ENCODE assay signal across 19 cellular contexts in the genomic region with DNA sequence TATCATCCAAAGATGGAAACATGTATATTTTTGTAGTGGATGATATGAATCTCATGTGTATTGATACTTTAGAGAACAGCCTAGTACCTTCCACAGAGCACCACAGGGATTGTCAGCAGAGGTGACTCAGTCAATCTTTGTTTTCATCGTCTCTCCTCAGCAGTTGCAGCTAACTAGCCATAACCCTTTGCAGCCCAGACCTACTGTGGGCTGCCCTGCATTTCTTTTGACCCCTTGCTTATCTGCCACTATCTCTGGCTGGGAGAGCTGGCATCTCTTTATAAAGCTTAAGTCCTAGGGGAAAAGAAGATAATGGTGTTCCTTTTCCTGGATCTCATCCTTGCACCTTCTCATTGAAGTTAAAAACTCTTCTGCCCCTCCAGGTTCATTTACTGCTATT. TPM values are rescaled to one million over a fixed set of nuclear protein-coding genes. Genes with fewer than 3 reads are reported as not detected.
DNase-seq lines count a peak whose midpoint lies in the region; ATAC-seq and TF ChIP-seq lines count a peak whose summit lies in the region.
"Had no signal": no experiment of that assay in that cellular context is flagged by ENCODE, and none has a peak within 500 bp of the region (broad histone marks: within the 10 kb centered on the region; RNA-seq: fewer than 3 reads in every experiment).

No MANE protein-coding gene starts in this region.

- no peak overlapping the region for H3K4me3 ChIP-seq in KMS-11 (IDR thresholded peaks at IDR 0.05; ENCODE audit: insufficient read depth, low read depth, low read length)
- H3K4me3 ChIP-seq in brain microvascular endothelial cell (ENCODE audit: low read depth, low read length): no peak overlapping the region
- no peak overlapping the region for H3K4me3 ChIP-seq in mesenchymal stem cell (ENCODE audit: insufficient read depth in 1 of 2, low read depth in 1 of 2, low read length in 2 of 2)
- H3K4me3 ChIP-seq: A549, GM23248, MG63 had no signal

- H3K79me2 ChIP-seq in KMS-11 (ENCODE audit: insufficient read depth, low read depth): no peaks in the 10 kb centered on the region

- H4K20me1 ChIP-seq in KMS-11 (ENCODE audit: insufficient read depth): no peaks in the 10 kb centered on the region

- H3K4me2 ChIP-seq in KMS-11 (no peak overlapping the region; the same call in 1 of the 2 replicates), mesenchymal stem cell (ENCODE audit: low read length, poor library complexity, severe bottlenecking) (no peak overlapping the region)
- H3K4me2 ChIP-seq: A549 had no signal

- in situ Hi-C loops in brain microvascular endothelial cell (cut with HindIII; ENCODE audit: low pct_ligation_motif_present, low sequenced_read_pairs): no loop called here

- no peak overlapping the region for H4K91ac ChIP-seq in mesenchymal stem cell (ENCODE audit: low read length)

- 23% methylated on average over 1 of the region's 1 CpG for WGBS in mesenchymal stem cell

- H3K27ac ChIP-seq in KMS-11 (peak overlapping the region; percentile 94; the same call in 1 of the 2 replicates), brain microvascular endothelial cell (no peak overlapping the region), mesenchymal stem cell (ENCODE audit: low read length, poor library complexity, severe bottlenecking) (no peak overlapping the region)
- H3K27ac ChIP-seq: A549, GM23248, HL-60 had no signal

- no peak for TF ChIP-seq CTCF in Calu3 (IDR thresholded peaks at IDR 0.05; ENCODE audit: unreplicated experiment)
- TF ChIP-seq CTCF in KMS-11 (conservative IDR thresholded peaks at IDR 0.05; ENCODE audit: low read depth, low read length): no peak
- TF ChIP-seq CTCF in brain microvascular endothelial cell (IDR thresholded peaks at IDR 0.05; ENCODE audit: low read depth, low read length, missing control alignments): no peak

- no peak overlapping the region for H2AK5ac ChIP-seq in mesenchymal stem cell (ENCODE audit: low read length, severe bottlenecking)

- intact Hi-C loops in Calu3 (cut with micrococcal nuclease; ENCODE audit: unreplicated experiment): no loop called here

- no peak overlapping the region for H3K4me3 Mint-ChIP-seq in Calu3 (ENCODE audit: low read depth, unreplicated experiment)
- H3K4me3 Mint-ChIP-seq: CD14-positive monocyte had no signal

- H2BK5ac ChIP-seq in mesenchymal stem cell (ENCODE audit: low read depth, low read length, poor library complexity, severe bottlenecking): no peak overlapping the region

- no peak overlapping the region for H2BK15ac ChIP-seq in mesenchymal stem cell (ENCODE audit: low read depth, poor library complexity, severe bottlenecking)

- H3K36me3 ChIP-seq in KMS-11 (ENCODE audit: insufficient read depth) (no peaks in the 10 kb centered on the region), brain microvascular endothelial cell (replicated peaks) (peaks cover 11% of the 10 kb centered on the region), mesenchymal stem cell (ENCODE audit: control insufficient read depth in 1 of 2, insufficient read depth in 2 of 2, low read depth in 1 of 2, low read length in 2 of 2) (peaks cover 6 to 32% of the 10 kb centered on the region in 2 experiments)

- no peaks in the 10 kb centered on the region for H3K27me3 Mint-ChIP-seq in Calu3 (ENCODE audit: unreplicated experiment)

- H3K36me3 Mint-ChIP-seq in Calu3 (ENCODE audit: insufficient read depth, unreplicated experiment): peaks cover 64% of the 10 kb centered on the region

- BruUV-seq in Calu3 (replicated peaks; lab: Mats Ljungman, UMichigan): no TSS peak

- CTCF ChIA-PET in Calu3 (lab: Charles Lee): interaction anchor here (0.6 kb wide), 1 partner anchor 275 kb away, joined by 3 read pairs; no protein-coding TSS in a partner anchor

- H2BK12ac ChIP-seq in mesenchymal stem cell (ENCODE audit: low read length in 2 of 2): no peak overlapping the region

- H4K8ac ChIP-seq in mesenchymal stem cell (ENCODE audit: low read length): no peak overlapping the region

- H3K18ac ChIP-seq in mesenchymal stem cell (ENCODE audit: low read depth in 1 of 2, low read length in 2 of 2): no peak overlapping the region

- ATAC-seq in HG03439 (IDR thresholded peaks at IDR 0.05; ENCODE audit: unreplicated experiment): no peak
- no peak for ATAC-seq in GM18498 (IDR thresholded peaks at IDR 0.05; ENCODE audit: unreplicated experiment)

- H3K9me3 ChIP-seq in mesenchymal stem cell (ENCODE audit: control insufficient read depth, low read length): no peaks in the 10 kb centered on the region
- H3K9me3 ChIP-seq: A549, Caco-2, MG63 had no signal

- H3K27me3 ChIP-seq in KMS-11 (ENCODE audit: insufficient read depth, low read depth): no peaks in the 10 kb centered on the region
- H3K27me3 ChIP-seq in brain microvascular endothelial cell (replicated peaks): no peaks in the 10 kb centered on the region
- H3K27me3 ChIP-seq in mesenchymal stem cell (ENCODE audit: control insufficient read depth in 1 of 2, insufficient read depth in 1 of 2, low read length in 2 of 2): no peaks in the 10 kb centered on the region
- H3K27me3 ChIP-seq: MG63 had no signal

- no peak overlapping the region for H2AFZ ChIP-seq in KMS-11 (ENCODE audit: low read depth)
- H2AFZ ChIP-seq in mesenchymal stem cell (ENCODE audit: low read depth, low read length): no peak overlapping the region
- H2AFZ ChIP-seq: GM23248 had no signal

- no peak overlapping the region for H3K23ac ChIP-seq in mesenchymal stem cell (ENCODE audit: low read length in 2 of 2)

- H3K27ac Mint-ChIP-seq in Calu3 (ENCODE audit: unreplicated experiment): peak overlapping the region; percentile 51

- no peak overlapping the region for H3K14ac ChIP-seq in mesenchymal stem cell (ENCODE audit: low read length in 2 of 2)

- DNase-seq in Calu3: no peak
- peak; percentile 4 for DNase-seq in brain microvascular endothelial cell
- peak; percentile 15 for DNase-seq in mesenchymal stem cell
- no peak for DNase-seq in dermis blood vessel endothelial cell
- no peak for DNase-seq in stimulated activated CD4-positive, alpha-beta T cell treated with anti-CD3 and anti-CD28 coated beads, Interleukin-12 subunit alpha, Interleukin-12 subunit beta, amount 100 ng/mL, for 4 hours
- DNase-seq: Caco-2, GM23248, MG63, NCI-H1105 treated with DMSO at 0.1 percent for 48 hours, NCI-H1930, NCI-H2171 treated with DMSO at 0.1 percent for 48 hours, NCI-H510A, SIG-M5 had no signal

- H3K9ac ChIP-seq in KMS-11: no peak overlapping the region
- H3K9ac ChIP-seq in mesenchymal stem cell (ENCODE audit: low read length): no peak overlapping the region
- H3K9ac ChIP-seq: GM23248 had no signal

- H3K4me1 Mint-ChIP-seq in Calu3 (ENCODE audit: low read depth, unreplicated experiment): no peaks in the 10 kb centered on the region
- H3K4me1 Mint-ChIP-seq: CD14-positive monocyte had no signal

- H2BK120ac ChIP-seq in mesenchymal stem cell (ENCODE audit: low read depth, low read length): no peak overlapping the region

- no peak overlapping the region for H3K4ac ChIP-seq in mesenchymal stem cell (ENCODE audit: low read depth in 1 of 2, low read length in 2 of 2)

- H3K79me1 ChIP-seq in mesenchymal stem cell (replicated peaks; ENCODE audit: low read length, poor library complexity, severe bottlenecking): peaks cover 1% of the 10 kb centered on the region

- H3K9me3 Mint-ChIP-seq in Calu3 (ENCODE audit: low read depth, unreplicated experiment): no peaks in the 10 kb centered on the region

- H3K4me1 ChIP-seq in KMS-11 (ENCODE audit: low read depth, poor library complexity, severe bottlenecking) (peaks cover 25% of the 10 kb centered on the region), mesenchymal stem cell (ENCODE audit: control insufficient read depth, insufficient read depth, low read depth, low read length) (peaks cover 6% of the 10 kb centered on the region)
- H3K4me1 ChIP-seq: A549, Caco-2 had no signal

RNA-seq across cellular contexts. Expression of gene HMGCR, which starts 28.7 kb away (rescaled TPM):
- total RNA-seq in Calu3 (2022): 188 and 224 TPM in 2 replicates
- polyA plus RNA-seq in mesenchymal stem cell (2013, experiment 1 of 2): 97.7 TPM
- 98.7 TPM for polyA plus RNA-seq in mesenchymal stem cell (2013, experiment 2 of 2)
- 80.8 and 126 TPM in 2 replicates for total RNA-seq in dermis blood vessel endothelial cell

Comparison
In these comparisons a context has a peak if more than half of its experiments do, and no peak if none do; other contexts are left out.
1. DNase-seq: peak in brain microvascular endothelial cell (single experiment) and mesenchymal stem cell (single experiment); none in Calu3 (single experiment), dermis blood vessel endothelial cell (single experiment) and stimulated activated CD4-positive, alpha-beta T cell treated with anti-CD3 and anti-CD28 coated beads, Interleukin-12 subunit alpha, Interleukin-12 subunit beta, amount 100 ng/mL, for 4 hours (single experiment).